ENCODE assay signal across 21 cellular contexts in the genomic region with DNA sequence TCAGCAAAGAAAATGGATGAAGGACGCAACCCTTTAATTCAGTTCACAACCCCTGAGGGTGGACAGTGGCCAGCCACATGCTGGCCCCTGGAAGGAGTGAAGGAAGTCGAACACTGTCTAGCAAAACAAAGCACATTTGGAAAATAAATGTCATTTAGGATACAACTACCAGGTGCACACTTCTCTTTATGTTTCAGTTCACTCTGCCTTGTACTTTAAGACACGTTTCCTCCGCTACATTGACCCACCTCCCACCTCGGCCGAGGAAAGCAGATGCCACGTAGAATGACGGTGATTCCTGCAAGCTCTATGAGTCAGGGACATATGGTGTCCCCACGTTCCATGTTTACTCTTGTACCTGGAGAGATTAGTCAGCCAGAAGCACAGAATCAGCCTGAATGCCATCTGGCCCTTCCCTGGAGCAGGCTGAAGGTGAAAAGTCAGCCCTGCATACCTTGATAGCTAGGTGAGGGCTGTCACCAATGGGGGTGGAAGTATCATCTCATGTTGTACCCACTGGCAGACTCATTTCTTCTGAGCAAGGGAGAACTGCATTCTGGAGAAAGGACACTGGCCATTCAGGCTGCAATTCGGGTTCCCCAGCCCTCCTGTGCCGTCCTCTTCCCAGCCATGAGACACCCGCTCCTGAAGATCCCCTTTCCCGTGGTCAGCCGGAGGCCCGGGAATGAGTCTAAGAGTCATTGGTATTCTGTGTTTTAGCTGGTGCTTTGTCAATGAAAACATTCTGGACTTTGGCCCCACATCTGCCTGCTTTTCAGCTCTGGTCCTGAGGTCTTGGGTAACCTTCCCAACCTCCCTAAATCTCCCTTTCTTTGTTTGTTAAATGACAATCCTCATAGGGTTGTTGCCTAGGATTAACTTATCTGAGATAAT.
DNase-seq lines count a peak whose midpoint lies in the region; ATAC-seq and TF ChIP-seq lines count a peak whose summit lies in the region.
"Had no signal": no experiment of that assay in that cellular context is flagged by ENCODE, and none has a peak within 500 bp of the region (broad histone marks: within the 10 kb centered on the region; RNA-seq: fewer than 3 reads in every experiment).

No MANE protein-coding gene starts in this region.

- CTCF ChIA-PET in WTC11 (lab: Charles Lee) = no interaction called here
- CTCF ChIA-PET in OCI-LY7 (lab: Charles Lee; ENCODE audit: unreplicated experiment) = no interaction called here

- H3K36me3 Mint-ChIP-seq in WTC11 = no peaks in the 10 kb centered on the region
- H3K36me3 Mint-ChIP-seq: activated naive CD8-positive, alpha-beta T cell treated with anti-CD3 and anti-CD28 coated beads for 36 hours had no signal

- TF ChIP-seq CTCF in WTC11 (IDR thresholded peaks at IDR 0.05) (no peak), right lobe of liver (IDR thresholded peaks at IDR 0.05) (no peak), vagina (IDR thresholded peaks at IDR 0.05) (no peak), OCI-LY7 (conservative IDR thresholded peaks at IDR 0.05; ENCODE audit: low read length) (no peak)

- no peak overlapping the region for H3K27ac Mint-ChIP-seq in WTC11
- H3K27ac Mint-ChIP-seq: activated CD8-positive, alpha-beta T cell treated with anti-CD3 and anti-CD28 coated beads for 36 hours; activated naive CD8-positive, alpha-beta T cell treated with anti-CD3 and anti-CD28 coated beads for 36 hours; stimulated activated naive CD8-positive, alpha-beta T cell treated with anti-CD3 and anti-CD28 coated beads, Interleukin-15, Interleukin-2, amounts not matched to agents 100 ng/mL and 50 ng/mL, for 24 hours had no signal

- 0 out of 2 replicates have a peak, but pooled peaks cover 4% of the 10 kb centered on the region for H3K9me3 Mint-ChIP-seq in WTC11
- H3K9me3 Mint-ChIP-seq: activated CD8-positive, alpha-beta T cell treated with anti-CD3 and anti-CD28 coated beads for 36 hours; activated naive CD8-positive, alpha-beta T cell treated with anti-CD3 and anti-CD28 coated beads for 36 hours had no signal

- H3K36me3 ChIP-seq in right lobe of liver = no peaks in the 10 kb centered on the region
- no peaks in the 10 kb centered on the region for H3K36me3 ChIP-seq in vagina
- H3K36me3 ChIP-seq in OCI-LY7 (ENCODE audit: insufficient read depth, low read length) = no peaks in the 10 kb centered on the region
- H3K36me3 ChIP-seq: breast epithelium, left ventricle myocardium inferior, sigmoid colon, SJCRH30, upper lobe of right lung had no signal

- H3K9me2 ChIP-seq in OCI-LY7 (ENCODE audit: insufficient read depth, low read length) = no peaks in the 10 kb centered on the region

- no peaks in the 10 kb centered on the region for H3K9me3 ChIP-seq in right lobe of liver
- no peaks in the 10 kb centered on the region for H3K9me3 ChIP-seq in vagina
- no peaks in the 10 kb centered on the region for H3K9me3 ChIP-seq in OCI-LY7 (ENCODE audit: low read length)
- H3K9me3 ChIP-seq: breast epithelium, left ventricle myocardium inferior, sigmoid colon, SJCRH30, upper lobe of right lung had no signal

- DNase-seq in NCI-H146 (lab: John Stamatoyannopoulos, UW) = peak; percentile 73
- DNase-seq in WTC11 (ENCODE audit: low spot score) = no peak
- DNase-seq in right lobe of liver = peak; percentile 53 to 82 (median 71)
- DNase-seq in vagina (ENCODE audit: extremely low spot score in 2 of 2) = peak; percentile 65 to 74
- DNase-seq in OCI-LY7 (ENCODE audit: low spot score) = no peak
- no peak for DNase-seq in activated CD8-positive, alpha-beta memory T cell treated with anti-CD3 and anti-CD28 coated beads for 24 hours
- DNase-seq in NCI-H446 (lab: John Stamatoyannopoulos, UW) = no peak
- DNase-seq: activated CD4-positive, CD25-positive, alpha-beta regulatory T cell; activated CD8-positive, alpha-beta T cell treated with anti-CD3 and anti-CD28 coated beads for 36 hours; activated naive CD8-positive, alpha-beta T cell treated with anti-CD3 and anti-CD28 coated beads for 36 hours; activated T-cell treated with anti-CD3 and anti-CD28 coated beads, Interleukin-2, amount 50 U/mL, for 48 hours; dermis blood vessel endothelial cell; left ventricle myocardium inferior; NCI-H1694 treated with DMSO at 0.1 percent for 48 hours; occipital lobe; sigmoid colon; SJCRH30; T-helper 2 cell; upper lobe of right lung had no signal

- no peaks in the 10 kb centered on the region for H3K79me2 ChIP-seq in OCI-LY7 (ENCODE audit: insufficient read depth, low read depth, low read length)

- H3K4me3 Mint-ChIP-seq in WTC11 = no peak overlapping the region
- H3K4me3 Mint-ChIP-seq: activated CD8-positive, alpha-beta T cell treated with anti-CD3 and anti-CD28 coated beads for 36 hours; activated naive CD8-positive, alpha-beta T cell treated with anti-CD3 and anti-CD28 coated beads for 36 hours; stimulated activated naive CD8-positive, alpha-beta T cell treated with anti-CD3 and anti-CD28 coated beads, Interleukin-15, Interleukin-2, amounts not matched to agents 100 ng/mL and 50 ng/mL, for 24 hours had no signal

- H4K20me1 ChIP-seq in OCI-LY7 (ENCODE audit: insufficient read depth, low read length) = no peaks in the 10 kb centered on the region

- BruUV-seq in OCI-LY7 (replicated peaks; lab: Mats Ljungman, UMichigan) = no TSS peak

- intact Hi-C loops in right lobe of liver (cut with DNase I) = loop anchor here in 1 of 2 donors (10.0 kb wide), 1 partner anchor 51 kb away; no protein-coding TSS in a partner anchor
- intact Hi-C loops in vagina (cut with DNase I) = no loop called here
- intact Hi-C loops in OCI-LY7 (cut with micrococcal nuclease; ENCODE audit: unreplicated experiment) = no loop called here

- H2AFZ ChIP-seq in OCI-LY7 (ENCODE audit: low read length) = no peak overlapping the region

- ATAC-seq in WTC11 = no peak
- peak; percentile 70 to 79 (median 72) for ATAC-seq in right lobe of liver
- ATAC-seq: activated CD8-positive, alpha-beta T cell treated with anti-CD3 and anti-CD28 coated beads for 36 hours; upper lobe of right lung had no signal

- H3K4me3 ChIP-seq in right lobe of liver (peak overlapping the region; percentile 24 to 60 (median 48)), vagina (no peak overlapping the region), OCI-LY7 (ENCODE audit: low read depth, low read length, poor library complexity, severe bottlenecking) (no peak overlapping the region)
- H3K4me3 ChIP-seq: breast epithelium, left ventricle myocardium inferior, sigmoid colon, SJCRH30, upper lobe of right lung had no signal

- peaks cover 0 to 48% (median 20%) of the 10 kb centered on the region in 4 donors for H3K4me1 ChIP-seq in right lobe of liver
- no peaks in the 10 kb centered on the region for H3K4me1 ChIP-seq in vagina
- no peaks in the 10 kb centered on the region for H3K4me1 ChIP-seq in OCI-LY7 (ENCODE audit: insufficient read depth, low read length, poor library complexity, severe bottlenecking)
- H3K4me1 ChIP-seq: breast epithelium, left ventricle myocardium inferior, sigmoid colon, SJCRH30, upper lobe of right lung had no signal

- H3K27ac ChIP-seq in right lobe of liver = peak overlapping the region; percentile 71 to 97 (median 87)
- H3K27ac ChIP-seq in vagina = no peak overlapping the region
- H3K27ac ChIP-seq in OCI-LY7 (ENCODE audit: low read depth, low read length, poor library complexity, severe bottlenecking) = no peak overlapping the region
- H3K27ac ChIP-seq: breast epithelium, left ventricle myocardium inferior, sigmoid colon, SJCRH30, upper lobe of right lung had no signal

- WGBS in right lobe of liver (ENCODE audit: insufficient coverage, low coverage, low lambda C conversion rate, missing lambda C conversion rate) = 28% methylated on average over 15 of the region's 15 CpGs

- H3K27me3 ChIP-seq in right lobe of liver (no peaks in the 10 kb centered on the region), vagina (no peaks in the 10 kb centered on the region)
- H3K27me3 ChIP-seq: SJCRH30, upper lobe of right lung had no signal

- peak; percentile 56 for TF ChIP-seq POLR2A in right lobe of liver (IDR thresholded peaks at IDR 0.05)
- TF ChIP-seq POLR2A in vagina (IDR thresholded peaks at IDR 0.05) = no peak

- peaks cover 7% of the 10 kb centered on the region; the same call in 1 of the 2 replicates for H3K4me1 Mint-ChIP-seq in WTC11
- H3K4me1 Mint-ChIP-seq: activated naive CD8-positive, alpha-beta T cell treated with anti-CD3 and anti-CD28 coated beads for 36 hours had no signal

- POLR2A ChIA-PET in WTC11 (lab: Charles Lee) = no interaction called here
- POLR2A ChIA-PET in OCI-LY7 (lab: Charles Lee) = no interaction called here

- H3K27me3 Mint-ChIP-seq in WTC11 (ENCODE audit: low read depth) = peaks cover 19% of the 10 kb centered on the region
- H3K27me3 Mint-ChIP-seq: activated CD8-positive, alpha-beta T cell treated with anti-CD3 and anti-CD28 coated beads for 36 hours had no signal

- H3K4me2 ChIP-seq in OCI-LY7 (ENCODE audit: low read length) = no peak overlapping the region

TF ChIP-seq in WTC11, 78 proteins besides CTCF, POLR2A, EP300 and RAD21:
- peak; percentile 56; the same call in 1 of the 2 replicates for TF ChIP-seq GABPB1 (CRISPR knock-in tag; IDR thresholded peaks at IDR 0.05)
- TF ChIP-seq, protein P1, sequence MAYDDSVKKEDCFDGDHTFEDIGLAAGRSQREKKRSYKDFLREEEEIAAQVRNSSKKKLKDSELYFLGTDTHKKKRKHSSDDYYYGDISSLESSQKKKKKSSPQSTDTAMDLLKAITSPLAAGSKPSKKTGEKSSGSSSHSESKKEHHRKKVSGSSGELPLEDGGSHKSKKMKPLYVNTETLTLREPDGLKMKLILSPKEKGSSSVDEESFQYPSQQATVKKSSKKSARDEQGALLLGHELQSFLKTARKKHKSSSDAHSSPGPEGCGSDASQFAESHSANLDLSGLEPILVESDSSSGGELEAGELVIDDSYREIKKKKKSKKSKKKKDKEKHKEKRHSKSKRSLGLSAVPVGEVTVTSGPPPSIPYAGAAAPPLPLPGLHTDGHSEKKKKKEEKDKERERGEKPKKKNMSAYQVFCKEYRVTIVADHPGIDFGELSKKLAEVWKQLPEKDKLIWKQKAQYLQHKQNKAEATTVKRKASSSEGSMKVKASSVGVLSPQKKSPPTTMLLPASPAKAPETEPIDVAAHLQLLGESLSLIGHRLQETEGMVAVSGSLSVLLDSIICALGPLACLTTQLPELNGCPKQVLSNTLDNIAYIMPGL (CRISPR knock-in tag; IDR thresholded peaks at IDR 0.05) = no peak

Comparison
In these comparisons a context has a peak if more than half of its experiments do, and no peak if none do; other contexts are left out.
1. DNase-seq: peak in NCI-H146 (single experiment), right lobe of liver (3 of 3) and vagina (2 of 2); none in WTC11 (single experiment), OCI-LY7 (single experiment), activated CD8-positive, alpha-beta memory T cell treated with anti-CD3 and anti-CD28 coated beads for 24 hours (single experiment) and NCI-H446 (0 of 2).
2. H3K27ac ChIP-seq: peak in right lobe of liver (3 of 3); none in vagina (single experiment) and OCI-LY7 (single experiment).
3. H3K4me3 ChIP-seq: peak in right lobe of liver (3 of 3); none in vagina (0 of 2) and OCI-LY7 (single experiment).